Comparison of ENCODE assay signal across 24 cellular contexts in the genomic region with DNA sequence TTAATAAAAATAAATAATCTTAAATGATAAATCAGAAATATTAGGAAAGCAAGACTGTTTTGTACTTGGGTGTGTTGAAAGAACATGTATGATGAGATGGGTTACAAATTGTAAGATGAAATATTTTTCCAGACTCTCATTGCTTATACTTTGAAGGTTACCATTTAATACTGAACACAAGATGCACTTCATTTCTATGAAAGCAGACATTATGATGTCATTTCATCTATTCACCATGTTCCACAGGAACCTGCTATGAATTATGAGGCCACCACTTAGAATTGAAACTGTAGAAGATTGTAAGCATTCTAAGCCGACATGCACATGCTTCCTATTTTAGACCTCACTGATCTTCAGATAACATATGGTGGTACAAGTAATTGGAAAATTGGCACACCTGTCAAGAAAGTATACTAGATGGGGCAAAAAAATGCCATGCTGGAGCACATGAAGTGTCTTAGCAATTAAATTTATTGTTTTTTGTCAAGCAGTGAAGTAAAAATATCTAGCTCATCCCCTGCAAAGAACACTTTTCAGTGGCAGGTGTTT.
A peak's percentile ranks its signal among the peaks of the same experiment; 100 is the strongest.
DNase-seq lines count a peak whose midpoint lies in the region; TF ChIP-seq lines count a peak whose summit lies in the region.
"Had no signal": no experiment of that assay in that cellular context is flagged by ENCODE, and none has a peak within 500 bp of the region (broad histone marks: within the 10 kb centered on the region; RNA-seq: fewer than 3 reads in every experiment).

No MANE protein-coding gene starts in this region.

- DNase-seq in NCI-H1092 treated with DMSO at 0.1 percent for 48 hours (lab: John Stamatoyannopoulos, UW) (peak; percentile 35), NCI-H1092 (lab: John Stamatoyannopoulos, UW) (no peak), NCI-H1436 treated with DMSO at 0.1 percent for 48 hours (lab: John Stamatoyannopoulos, UW) (peak; percentile 38), NCI-H524 treated with DMSO at 0.1 percent for 48 hours (lab: John Stamatoyannopoulos, UW) (peak; percentile 70), inferior parietal cortex (ENCODE audit: extremely low spot score) (peak; percentile 20), mesothelial cell of epicardium (ENCODE audit: low spot score in 2 of 2, unreplicated experiment in 2 of 2) (no peak), breast epithelium (ENCODE audit: low spot score in 2 of 2) (no peak)
- DNase-seq in activated CD4-positive, CD25-positive, alpha-beta regulatory T cell treated with anti-CD3 and anti-CD28 coated beads, Interleukin-2, amount 50 U/mL, for 72 hours, result no peak
- DNase-seq: activated CD4-positive, alpha-beta T cell treated with anti-CD3 and anti-CD28 coated beads, Interleukin-2, amount 10 ng/mL, durations not matched to agents 7 days and 5 days; activated effector memory CD4-positive, alpha-beta T cell treated with Interleukin-2 at 50 U/mL for 16 hours; COR-L47; effector CD4-positive, alpha-beta T cell; immature natural killer cell; Kasumi-1; mammary epithelial cell; NCI-H2029; NCI-H510A treated with DMSO at 0.1 percent for 48 hours; Peyer's patch; stimulated activated naive CD4-positive, alpha-beta T cell treated with Interleukin-2 at 50 U/mL for 16 hours had no signal

- no peaks in the 10 kb centered on the region for H3K27me3 ChIP-seq in breast epithelium
- H3K27me3 ChIP-seq: Peyer's patch had no signal

- no peaks in the 10 kb centered on the region for H3K27me3 Mint-ChIP-seq in mesothelial cell of epicardium (ENCODE audit: low read depth)
- H3K27me3 Mint-ChIP-seq: activated CD4-positive, alpha-beta T cell treated with anti-CD3 and anti-CD28 coated beads, Interleukin-2, amount 10 ng/mL, durations not matched to agents 7 days and 5 days had no signal

- no peaks in the 10 kb centered on the region for H3K9me3 Mint-ChIP-seq in mesothelial cell of epicardium
- H3K9me3 Mint-ChIP-seq: activated CD4-positive, alpha-beta T cell treated with anti-CD3 and anti-CD28 coated beads, Interleukin-2, amount 10 ng/mL, durations not matched to agents 7 days and 5 days; activated naive CD4-positive, alpha-beta T cell treated with anti-CD3 and anti-CD28 coated beads, Interleukin-2, amount 50 U/mL, for 72 hours; immature natural killer cell had no signal

- H3K36me3 ChIP-seq in breast epithelium, result no peaks in the 10 kb centered on the region
- H3K36me3 ChIP-seq: Peyer's patch had no signal

- intact Hi-C loops in breast epithelium (cut with DNase I; ENCODE audit: low total_unique reads), result no loop called here

- H3K27ac ChIP-seq in breast epithelium, result no peak overlapping the region
- H3K27ac ChIP-seq: 22Rv1, C4-2B, parathyroid adenoma, Peyer's patch had no signal

- no peaks in the 10 kb centered on the region for H3K4me1 ChIP-seq in breast epithelium
- H3K4me1 ChIP-seq: Peyer's patch had no signal

- H3K4me1 Mint-ChIP-seq in mesothelial cell of epicardium, result peaks cover 7% of the 10 kb centered on the region
- H3K4me1 Mint-ChIP-seq: activated CD4-positive, alpha-beta T cell treated with anti-CD3 and anti-CD28 coated beads, Interleukin-2, amount 10 ng/mL, durations not matched to agents 7 days and 5 days; immature natural killer cell had no signal

- H3K27ac Mint-ChIP-seq in mesothelial cell of epicardium, result no peak overlapping the region
- H3K27ac Mint-ChIP-seq: activated CD4-positive, alpha-beta T cell treated with anti-CD3 and anti-CD28 coated beads, Interleukin-2, amount 10 ng/mL, durations not matched to agents 7 days and 5 days; activated naive CD4-positive, alpha-beta T cell treated with anti-CD3 and anti-CD28 coated beads, Interleukin-2, amount 50 U/mL, for 72 hours; immature natural killer cell had no signal

- no peak overlapping the region for H3K4me3 ChIP-seq in breast epithelium
- H3K4me3 ChIP-seq: Peyer's patch, smooth muscle cell had no signal

- no peak overlapping the region for H3K4me3 Mint-ChIP-seq in mesothelial cell of epicardium
- H3K4me3 Mint-ChIP-seq: activated CD4-positive, alpha-beta T cell treated with anti-CD3 and anti-CD28 coated beads, Interleukin-2, amount 10 ng/mL, durations not matched to agents 7 days and 5 days; immature natural killer cell had no signal

- H3K9me3 ChIP-seq in breast epithelium, result no peaks in the 10 kb centered on the region
- H3K9me3 ChIP-seq: Peyer's patch had no signal

- no peaks in the 10 kb centered on the region for H3K36me3 Mint-ChIP-seq in mesothelial cell of epicardium
- H3K36me3 Mint-ChIP-seq: activated naive CD4-positive, alpha-beta T cell treated with anti-CD3 and anti-CD28 coated beads, Interleukin-2, amount 50 U/mL, for 72 hours had no signal

- TF ChIP-seq CTCF in mesothelial cell of epicardium (IDR thresholded peaks at IDR 0.05; ENCODE audit: unreplicated experiment) (no peak), breast epithelium (IDR thresholded peaks at IDR 0.05) (no peak)

- TF ChIP-seq POLR2A in breast epithelium (IDR thresholded peaks at IDR 0.05), result no peak

Comparison
In these comparisons a context has a peak if more than half of its experiments do, and no peak if none do; other contexts are left out.
1. DNase-seq: peak in NCI-H1092 treated with DMSO at 0.1 percent for 48 hours (single experiment), NCI-H1436 treated with DMSO at 0.1 percent for 48 hours (single experiment), NCI-H524 treated with DMSO at 0.1 percent for 48 hours (single experiment) and inferior parietal cortex (single experiment); none in NCI-H1092 (single experiment), mesothelial cell of epicardium (0 of 2), breast epithelium (0 of 2) and activated CD4-positive, CD25-positive, alpha-beta regulatory T cell treated with anti-CD3 and anti-CD28 coated beads, Interleukin-2, amount 50 U/mL, for 72 hours (single experiment).